ENCODE assay signal across 9 cellular contexts in the genomic region with DNA sequence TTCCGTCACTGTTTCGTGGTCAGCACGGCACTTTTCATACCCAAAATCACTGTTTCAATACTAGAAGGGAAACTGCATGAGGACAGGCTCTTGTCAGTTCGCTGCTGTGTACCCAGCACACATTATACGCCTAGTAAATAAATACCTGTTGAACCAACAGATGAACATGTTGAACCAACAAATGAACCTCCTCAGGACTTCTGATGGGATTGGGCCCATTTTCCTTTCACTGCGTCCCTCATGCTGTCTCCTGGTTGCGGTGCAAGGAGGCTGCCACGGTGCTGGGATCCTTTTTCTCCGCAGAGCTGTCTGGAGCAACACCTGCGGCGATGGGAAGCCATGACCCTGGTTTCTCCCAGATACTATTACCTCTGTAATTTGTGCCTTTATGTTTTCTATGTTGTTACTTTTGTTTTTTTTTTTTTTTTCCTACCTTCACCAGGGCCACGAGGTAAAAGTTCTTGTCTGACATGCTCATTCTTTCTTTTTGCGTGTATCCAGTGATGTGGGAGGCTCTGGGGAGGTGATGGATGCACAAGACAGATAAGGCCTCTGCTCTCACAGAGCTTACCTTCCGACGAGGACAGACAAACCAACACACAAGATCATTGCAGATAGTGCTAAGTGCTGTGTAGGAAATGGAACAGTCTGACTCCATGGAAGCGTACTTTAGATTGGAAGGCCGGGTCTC. TPM values are rescaled to one million over a fixed set of nuclear protein-coding genes. Genes with fewer than 3 reads are reported as not detected.
DNase-seq lines count a peak whose midpoint lies in the region; ATAC-seq, FAIRE-seq and TF ChIP-seq lines count a peak whose summit lies in the region.
"Had no signal": no experiment of that assay in that cellular context is flagged by ENCODE, and none has a peak within 500 bp of the region (broad histone marks: within the 10 kb centered on the region; RNA-seq: fewer than 3 reads in every experiment).

No MANE protein-coding gene starts in this region.

- CTCF ChIA-PET in AG04449 (lab: Yijun Ruan, JAX): interaction anchor here (1.1 kb wide), 1 partner anchor 56 kb away, joined by 4 read pairs; no protein-coding TSS in a partner anchor

- H3K27ac ChIP-seq in KOPT-K1 (ENCODE audit: low read depth, low read length, poor library complexity, severe bottlenecking): peak overlapping the region; percentile 90
- peak overlapping the region; percentile 87 for H3K27ac ChIP-seq in muscle layer of duodenum (ENCODE audit: low read length)

- peaks cover 48% of the 10 kb centered on the region for H3K4me1 Mint-ChIP-seq in chondrocyte (ENCODE audit: low read depth)

- H3K36me3 Mint-ChIP-seq in chondrocyte (ENCODE audit: low read depth): no peaks in the 10 kb centered on the region

- no peak for DNase-seq in AG04449 (ENCODE audit: low read depth, low spot score)
- DNase-seq in chondrocyte (ENCODE audit: low spot score): no peak
- no peak for DNase-seq in ureter (ENCODE audit: low spot score)
- no peak for DNase-seq in GM12892 (ENCODE audit: insufficient read length)
- no peak for DNase-seq in activated CD4-positive, alpha-beta T cell treated with anti-CD3 and anti-CD28 coated beads for 48 hours
- DNase-seq: NCI-H1417 treated with DMSO at 0.1 percent for 48 hours had no signal

- H3K36me3 ChIP-seq in KOPT-K1 (ENCODE audit: insufficient read depth, low read length): peaks cover 40% of the 10 kb centered on the region
- no peaks in the 10 kb centered on the region for H3K36me3 ChIP-seq in muscle layer of duodenum (ENCODE audit: control insufficient read depth in 1 of 2, insufficient read depth in 2 of 2, low read length in 2 of 2)

- no peaks in the 10 kb centered on the region for H3K27me3 ChIP-seq in muscle layer of duodenum (ENCODE audit: low read depth, low read length)

- no peaks in the 10 kb centered on the region for H3K27me3 Mint-ChIP-seq in chondrocyte (ENCODE audit: low read depth)

- no peaks in the 10 kb centered on the region for H3K9me3 ChIP-seq in KOPT-K1 (ENCODE audit: insufficient read depth, low read length, poor library complexity, severe bottlenecking)
- no peaks in the 10 kb centered on the region for H3K9me3 ChIP-seq in muscle layer of duodenum (ENCODE audit: control insufficient read depth in 1 of 2, low read length in 2 of 2)

- H3K9me3 Mint-ChIP-seq in chondrocyte (ENCODE audit: low read depth): peaks cover 4% of the 10 kb centered on the region

- POLR2A ChIA-PET in AG04449 (lab: Yijun Ruan, JAX): interaction anchor here (0.6 kb wide), 1 partner anchor 29 kb away, joined by 3 read pairs; no protein-coding TSS in a partner anchor

- no peak for FAIRE-seq in GM12892 (lab: Jason Lieb, UNC)

- H3K4me3 Mint-ChIP-seq in chondrocyte (ENCODE audit: unreplicated experiment): peak overlapping the region; percentile 83

- peaks cover 16 to 32% of the 10 kb centered on the region in 2 donors for H3K4me1 ChIP-seq in muscle layer of duodenum (ENCODE audit: control insufficient read depth in 1 of 2, insufficient read depth in 2 of 2, low read length in 2 of 2)

- ATAC-seq in GM18868 (IDR thresholded peaks at IDR 0.05; ENCODE audit: unreplicated experiment): no peak

- no peak for TF ChIP-seq POLR2A in GM12892 (IDR thresholded peaks at IDR 0.05; ENCODE audit: low read depth, low read length)

- H3K4me3 ChIP-seq in AG04449 (ENCODE audit: low read depth, low read length) (peak overlapping the region; percentile 97), muscle layer of duodenum (ENCODE audit: low read depth in 1 of 2, low read length in 2 of 2) (peak overlapping the region; percentile 72 to 95)

- TF ChIP-seq CTCF in AG04449 (IDR thresholded peaks at IDR 0.05; ENCODE audit: insufficient read depth, low read length, missing control alignments) (no peak), chondrocyte (IDR thresholded peaks at IDR 0.05) (no peak)

- H3K27ac Mint-ChIP-seq in chondrocyte (ENCODE audit: unreplicated experiment): peak overlapping the region; percentile 94

RNA-seq across cellular contexts. Expression of gene VAPB, which starts 1.1 kb away (rescaled TPM):
- total RNA-seq in chondrocyte (48.2 to 55.3 TPM (median 53.3 TPM) in 3 replicates), ureter (66.1 TPM)
- 23.1 TPM for polyA plus RNA-seq in GM12892 (2012; ENCODE audit: missing spikeins)
